ENCODE assay signal across 16 cellular contexts in genomic region chr4:7531640-7531994, GRCh38.
DNase-seq lines count a peak whose midpoint lies in the region; ATAC-seq, FAIRE-seq and TF ChIP-seq lines count a peak whose summit lies in the region.
"Had no signal": no experiment of that assay in that cellular context is flagged by ENCODE, and none has a peak within 500 bp of the region (broad histone marks: within the 10 kb centered on the region; RNA-seq: fewer than 3 reads in every experiment).

No MANE protein-coding gene starts in this region.

- in situ Hi-C loops in HepG2 (cut with HindIII; ENCODE audit: extremely low pct_ligation_motif_present, low pct_unique_long_range_greater_than_20kb) = no loop called here

- H3K79me2 ChIP-seq in H9 (ENCODE audit: insufficient read depth, low read length) (no peaks in the 10 kb centered on the region), HepG2 (ENCODE audit: insufficient read depth, low read length) (peaks cover 2% of the 10 kb centered on the region)

- TF ChIP-seq CTCF in H9 (conservative IDR thresholded peaks at IDR 0.05) (no peak), endodermal cell (conservative IDR thresholded peaks at IDR 0.05) (no peak), HepG2 (CRISPR knock-in tag; IDR thresholded peaks at IDR 0.05) (no peak), spleen (IDR thresholded peaks at IDR 0.05 in 8 of 11, conservative IDR thresholded peaks at IDR 0.05 in 3 of 11) (no peak), upper lobe of left lung (IDR thresholded peaks at IDR 0.05) (no peak)

- no peak; the same call in 1 of the 2 replicates for TF ChIP-seq RAD21 in HepG2 (CRISPR knock-in tag; IDR thresholded peaks at IDR 0.05)

- H3K4me1 Mint-ChIP-seq in H9 (peaks cover 35 to 46% of the 10 kb centered on the region in 2 experiments), endodermal cell (peaks cover 41% of the 10 kb centered on the region)
- H3K4me1 Mint-ChIP-seq in activated naive CD8-positive, alpha-beta T cell treated with anti-CD3 and anti-CD28 coated beads, Interleukin-2, amount 50 U/mL, for 24 hours = no peaks in the 10 kb centered on the region
- H3K4me1 Mint-ChIP-seq in activated T-cell treated with anti-CD3 and anti-CD28 coated beads, Interleukin-2, amount 50 U/mL, for 72 hours (ENCODE audit: low read depth) = no peaks in the 10 kb centered on the region
- H3K4me1 Mint-ChIP-seq: CD8-positive, alpha-beta memory T cell had no signal

- no peak overlapping the region for H2BK12ac ChIP-seq in H9 (ENCODE audit: insufficient read length, low read depth, low read length)

- H3K23me2 ChIP-seq in H9 (ENCODE audit: insufficient read length, low read depth, low read length, poor library complexity, severe bottlenecking) = no peaks in the 10 kb centered on the region

- no peaks in the 10 kb centered on the region for H3K79me1 ChIP-seq in H9 (ENCODE audit: insufficient read depth, low read depth, low read length, poor library complexity, severe bottlenecking)

- no peak for FAIRE-seq in HepG2 (lab: Jason Lieb, UNC)
- FAIRE-seq: A549, HTR-8/SVneo had no signal

- peak overlapping the region in 2 of 3 experiments; percentile 53 to 65; a peak in 1 of 7 replicates for H3K27ac Mint-ChIP-seq in H9
- H3K27ac Mint-ChIP-seq in endodermal cell = no peak overlapping the region
- H3K27ac Mint-ChIP-seq in activated naive CD8-positive, alpha-beta T cell treated with anti-CD3 and anti-CD28 coated beads, Interleukin-2, amount 50 U/mL, for 24 hours = no peak overlapping the region
- no peak overlapping the region for H3K27ac Mint-ChIP-seq in activated T-cell treated with anti-CD3 and anti-CD28 coated beads, Interleukin-2, amount 50 U/mL, for 72 hours
- H3K27ac Mint-ChIP-seq: CD8-positive, alpha-beta memory T cell; HFFc6 had no signal

- H3K9ac ChIP-seq in H9 (ENCODE audit: extremely low read depth, insufficient read length, low read length) (no peak overlapping the region), endodermal cell (ENCODE audit: extremely low read depth, low read length, poor library complexity, severe bottlenecking) (no peak overlapping the region), HepG2 (ENCODE audit: insufficient read depth, low read depth, low read length) (peak overlapping the region; percentile 65)

- H4K5ac ChIP-seq in H9 (ENCODE audit: insufficient read length, low read depth, low read length) = no peak overlapping the region

- TF ChIP-seq POLR2A in HepG2 (IDR thresholded peaks at IDR 0.05; ENCODE audit: insufficient read depth in 1 of 2, low read depth in 2 of 2, low read length in 2 of 2) = no peak
- no peak for TF ChIP-seq POLR2A in spleen (IDR thresholded peaks at IDR 0.05)
- TF ChIP-seq POLR2A in upper lobe of left lung (IDR thresholded peaks at IDR 0.05) = no peak

- DNase-seq in H9 = peak; percentile 62
- peak; percentile 87 for DNase-seq in endodermal cell
- no peak for DNase-seq in HepG2 (ENCODE audit: low spot score)
- DNase-seq in spleen = peak; percentile 66
- no peak for DNase-seq in upper lobe of left lung
- no peak for DNase-seq in activated naive CD8-positive, alpha-beta T cell treated with anti-CD3 and anti-CD28 coated beads, Interleukin-2, amount 50 U/mL, for 24 hours
- DNase-seq in posterior vena cava (ENCODE audit: low spot score) = no peak
- DNase-seq in activated T-cell treated with anti-CD3 and anti-CD28 coated beads, Interleukin-2, amount 50 U/mL, for 72 hours = no peak
- DNase-seq: Caco-2; CD8-positive, alpha-beta memory T cell; DND-41; GF-D8; HFFc6 had no signal

- H3K9me3 ChIP-seq in H9 (ENCODE audit: control insufficient read depth, low read depth, low read length) = no peaks in the 10 kb centered on the region
- H3K9me3 ChIP-seq in endodermal cell (ENCODE audit: control insufficient read depth, low read length) = no peaks in the 10 kb centered on the region
- H3K9me3 ChIP-seq in HepG2 (ENCODE audit: low read length) = no peaks in the 10 kb centered on the region
- peaks cover 0 to 8% (median 0%) of the 10 kb centered on the region in 8 donors for H3K9me3 ChIP-seq in spleen
- H3K9me3 ChIP-seq in upper lobe of left lung = peaks cover 0 to 4% (median 1%) of the 10 kb centered on the region in 4 donors
- H3K9me3 ChIP-seq: A549, Caco-2, HAP-1 had no signal

- H2BK15ac ChIP-seq in H9 (ENCODE audit: low read depth, low read length) = no peak overlapping the region

- H3K4me1 ChIP-seq in H9 (ENCODE audit: insufficient read depth, low read length) (peaks cover 4% of the 10 kb centered on the region; the same call in 1 of the 2 replicates), endodermal cell (ENCODE audit: control insufficient read depth, insufficient read depth, low read length) (peaks cover 6% of the 10 kb centered on the region), HepG2 (ENCODE audit: insufficient read depth, low read length) (peaks cover 45% of the 10 kb centered on the region), spleen (no peaks in the 10 kb centered on the region), upper lobe of left lung (no peaks in the 10 kb centered on the region)
- H3K4me1 ChIP-seq: A549, Caco-2, HAP-1 had no signal

- no peak overlapping the region for H3K56ac ChIP-seq in H9 (ENCODE audit: insufficient read length, low read depth, low read length)

- H2AFZ ChIP-seq in H9 (ENCODE audit: low read length) (no peak overlapping the region), HepG2 (ENCODE audit: low read length) (no peak overlapping the region)

- H4K8ac ChIP-seq in H9 (replicated peaks; ENCODE audit: insufficient read length, low read depth, low read length) = no peak overlapping the region

- no TSS peak for BruUV-seq in HepG2 (replicated peaks; lab: Mats Ljungman, UMichigan)

- POLR2A ChIA-PET in HepG2 (lab: Yijun Ruan, JAX) = interaction anchor here (0.6 to 2.8 kb wide), 9 partner anchors 8 to 428 kb away, joined by 3 to 21 read pairs (median 3); no protein-coding TSS in a partner anchor

- no peak overlapping the region for H2AK5ac ChIP-seq in H9 (ENCODE audit: insufficient read length, low read length)

- no peak overlapping the region for H3K23ac ChIP-seq in H9 (ENCODE audit: insufficient read length, low read depth, low read length)

- intact Hi-C loops in HepG2 (cut with micrococcal nuclease; ENCODE audit: unreplicated experiment) = loop anchor here (10.0 kb wide), 1 partner anchor 103 kb away; no protein-coding TSS in a partner anchor
- intact Hi-C loops in spleen (cut with DNase I; ENCODE audit: low total_unique reads) = no loop called here
- intact Hi-C loops in posterior vena cava (cut with DNase I) = no loop called here

- CTCF ChIA-PET in HepG2 (lab: Yijun Ruan, JAX; ENCODE audit: low intra/inter-chr PET ratio, low total read pairs) = no interaction called here

- H4K91ac ChIP-seq in H9 (ENCODE audit: insufficient read length, low read depth, low read length) = no peak overlapping the region

- H3T11ph ChIP-seq in H9 (ENCODE audit: low read length) = no peak overlapping the region

- ATAC-seq in HepG2 (peak; percentile 56), upper lobe of left lung (ENCODE audit: low FRiP score in 2 of 2) (no peak)
- no peak for ATAC-seq in activated naive CD8-positive, alpha-beta T cell treated with anti-CD3 and anti-CD28 coated beads, Interleukin-2, amount 50 U/mL, for 24 hours
- ATAC-seq in activated T-cell treated with anti-CD3 and anti-CD28 coated beads, Interleukin-2, amount 50 U/mL, for 72 hours (replicated peaks in 1 of 2) = no peak

- H3K27me3 Mint-ChIP-seq in H9 (ENCODE audit: low read depth) (peaks cover 3% of the 10 kb centered on the region), endodermal cell (ENCODE audit: insufficient read depth) (peaks cover 5% of the 10 kb centered on the region)
- peaks cover 3% of the 10 kb centered on the region for H3K27me3 Mint-ChIP-seq in activated naive CD8-positive, alpha-beta T cell treated with anti-CD3 and anti-CD28 coated beads, Interleukin-2, amount 50 U/mL, for 24 hours
- H3K27me3 Mint-ChIP-seq in activated T-cell treated with anti-CD3 and anti-CD28 coated beads, Interleukin-2, amount 50 U/mL, for 72 hours (ENCODE audit: low read depth) = no peaks in the 10 kb centered on the region

- no peak overlapping the region for H3K4me2 ChIP-seq in H9 (ENCODE audit: insufficient read depth, insufficient read length, low read length)
- peak overlapping the region; percentile 84 for H3K4me2 ChIP-seq in HepG2 (ENCODE audit: low read depth, low read length)
- H3K4me2 ChIP-seq: A549 had no signal

- H3K18ac ChIP-seq in H9 (ENCODE audit: insufficient read length, low read depth, low read length) = no peak overlapping the region

- H2BK20ac ChIP-seq in H9 (ENCODE audit: low read depth, low read length, poor library complexity, severe bottlenecking) = no peak overlapping the region

- peak overlapping the region; percentile 80 for H3K14ac ChIP-seq in H9 (ENCODE audit: insufficient read depth, low read length)

- H3K36me3 ChIP-seq in endodermal cell (ENCODE audit: control insufficient read depth, insufficient read depth, low read length) (no peaks in the 10 kb centered on the region), HepG2 (replicated peaks in 1 of 2; ENCODE audit: control insufficient read depth in 1 of 2, insufficient read depth in 2 of 2, low read length in 2 of 2) (no peaks in the 10 kb centered on the region), spleen (no peaks in the 10 kb centered on the region), upper lobe of left lung (no peaks in the 10 kb centered on the region)
- H3K36me3 ChIP-seq: HAP-1 had no signal

- H3K36me3 Mint-ChIP-seq in H9 (ENCODE audit: insufficient read depth in 1 of 3, low read depth in 3 of 3) (peaks cover 0 to 2% (median 0%) of the 10 kb centered on the region in 3 experiments; a peak in 2 of 7 replicates), endodermal cell (ENCODE audit: low read depth) (no peaks in the 10 kb centered on the region)
- H3K36me3 Mint-ChIP-seq in activated naive CD8-positive, alpha-beta T cell treated with anti-CD3 and anti-CD28 coated beads, Interleukin-2, amount 50 U/mL, for 24 hours (ENCODE audit: low read depth) = no peaks in the 10 kb centered on the region
- no peaks in the 10 kb centered on the region for H3K36me3 Mint-ChIP-seq in activated T-cell treated with anti-CD3 and anti-CD28 coated beads, Interleukin-2, amount 50 U/mL, for 72 hours (ENCODE audit: insufficient read depth in 2 of 2)
- H3K36me3 Mint-ChIP-seq: CD8-positive, alpha-beta memory T cell had no signal

- H4K20me1 ChIP-seq in H9 (ENCODE audit: control insufficient read depth, insufficient read depth, insufficient read length) = no peaks in the 10 kb centered on the region
- no peaks in the 10 kb centered on the region for H4K20me1 ChIP-seq in HepG2 (ENCODE audit: insufficient read depth, low read length)

- no peak for TF ChIP-seq EP300 in HepG2 (IDR thresholded peaks at IDR 0.05; ENCODE audit: low read depth in 2 of 2, low read length in 2 of 2)
- TF ChIP-seq EP300 in HepG2 (CRISPR knock-in tag; IDR thresholded peaks at IDR 0.05; ENCODE audit: borderline replicate concordance) = no peak
- TF ChIP-seq EP300 in upper lobe of left lung (IDR thresholded peaks at IDR 0.05) = no peak

- H3K27me3 ChIP-seq in H9 (ENCODE audit: insufficient read depth, low read length) (no peaks in the 10 kb centered on the region), endodermal cell (ENCODE audit: control insufficient read depth, insufficient read depth, low read length, poor library complexity, severe bottlenecking) (peaks cover 7% of the 10 kb centered on the region), HepG2 (ENCODE audit: control insufficient read depth in 1 of 2, insufficient read depth in 2 of 2, low read length in 2 of 2) (peaks cover 0 to 2% of the 10 kb centered on the region in 2 experiments; a peak in 2 of 5 replicates), spleen (replicated peaks in 1 of 7) (peaks cover 0 to 31% (median 0%) of the 10 kb centered on the region in 7 donors), upper lobe of left lung (no peaks in the 10 kb centered on the region)

- no peak overlapping the region for H3K27ac ChIP-seq in H9 (ENCODE audit: insufficient read length, low read depth, low read length)
- H3K27ac ChIP-seq in endodermal cell (ENCODE audit: low read depth, low read length) = no peak overlapping the region
- H3K27ac ChIP-seq in HepG2 (ENCODE audit: extremely low read length, insufficient read depth, low read length) = peak overlapping the region; percentile 39
- H3K27ac ChIP-seq in spleen = no peak overlapping the region
- H3K27ac ChIP-seq in upper lobe of left lung = no peak overlapping the region
- H3K27ac ChIP-seq: A549 had no signal

- no peak overlapping the region for H2BK120ac ChIP-seq in H9 (ENCODE audit: low read depth, low read length, poor library complexity, severe bottlenecking)

- no CpG with 5 or more reads among the region's 8 CpGs for WGBS in H9 (ENCODE audit: extremely low coverage, insufficient read length, low lambda C conversion rate)
- WGBS in endodermal cell (ENCODE audit: insufficient coverage in 1 of 2, insufficient read length in 1 of 2), 2 experiments = 73 to 76% methylated on average over 6 to 8 of the region's 8 CpGs
- 0% methylated on average over 2 of the region's 8 CpGs for WGBS in HepG2 (ENCODE audit: low lambda C conversion rate)
- 58 to 77% (median 72%) methylated on average over 7 to 8 of the region's 8 CpGs for WGBS in spleen, 5 donors
- WGBS in upper lobe of left lung, 2 donors = 74 to 88% methylated on average over 6 to 8 of the region's 8 CpGs

- peaks cover 3 to 7% of the 10 kb centered on the region in 2 experiments; a peak in 4 of 5 replicates for H3K9me3 Mint-ChIP-seq in H9
- H3K9me3 Mint-ChIP-seq in endodermal cell = peaks cover 4% of the 10 kb centered on the region
- no peaks in the 10 kb centered on the region for H3K9me3 Mint-ChIP-seq in activated naive CD8-positive, alpha-beta T cell treated with anti-CD3 and anti-CD28 coated beads, Interleukin-2, amount 50 U/mL, for 24 hours
- H3K9me3 Mint-ChIP-seq in activated T-cell treated with anti-CD3 and anti-CD28 coated beads, Interleukin-2, amount 50 U/mL, for 72 hours = no peaks in the 10 kb centered on the region

- no peak overlapping the region for H2BK5ac ChIP-seq in H9 (ENCODE audit: insufficient read length, low read length)

- H3K4ac ChIP-seq in H9 (ENCODE audit: low read depth, low read length) = no peak overlapping the region

- H3K4me3 Mint-ChIP-seq in H9 (peak overlapping the region in 1 of 2 experiments; percentile 16; a peak in 2 of 5 replicates), endodermal cell (no peak overlapping the region)
- H3K4me3 Mint-ChIP-seq in activated naive CD8-positive, alpha-beta T cell treated with anti-CD3 and anti-CD28 coated beads, Interleukin-2, amount 50 U/mL, for 24 hours = no peak overlapping the region
- H3K4me3 Mint-ChIP-seq in activated T-cell treated with anti-CD3 and anti-CD28 coated beads, Interleukin-2, amount 50 U/mL, for 72 hours = no peak overlapping the region
- H3K4me3 Mint-ChIP-seq: CD8-positive, alpha-beta memory T cell; HFFc6 had no signal

- H3K4me3 ChIP-seq in endodermal cell (ENCODE audit: low read length) = no peak overlapping the region
- peak overlapping the region; percentile 3 to 75 (median 52); a peak in 5 of 6 replicates for H3K4me3 ChIP-seq in HepG2 (replicated peaks in 1 of 3; ENCODE audit: insufficient read depth in 1 of 3, low read depth in 2 of 3, low read length in 3 of 3)
- H3K4me3 ChIP-seq in spleen = no peak overlapping the region
- no peak overlapping the region for H3K4me3 ChIP-seq in upper lobe of left lung
- H3K4me3 ChIP-seq: A549, HAP-1 had no signal

Comparison
In these comparisons a context has a peak if more than half of its experiments do, and no peak if none do; other contexts are left out.
1. DNase-seq: peak in H9 (single experiment), endodermal cell (single experiment) and spleen (single experiment); none in HepG2 (single experiment), upper lobe of left lung (0 of 2), activated naive CD8-positive, alpha-beta T cell treated with anti-CD3 and anti-CD28 coated beads, Interleukin-2, amount 50 U/mL, for 24 hours (single experiment), posterior vena cava (single experiment) and activated T-cell treated with anti-CD3 and anti-CD28 coated beads, Interleukin-2, amount 50 U/mL, for 72 hours (0 of 2).
2. H3K27ac Mint-ChIP-seq: peak in H9 (2 of 3); none in endodermal cell (single experiment), activated naive CD8-positive, alpha-beta T cell treated with anti-CD3 and anti-CD28 coated beads, Interleukin-2, amount 50 U/mL, for 24 hours (single experiment) and activated T-cell treated with anti-CD3 and anti-CD28 coated beads, Interleukin-2, amount 50 U/mL, for 72 hours (single experiment).
3. H3K4me3 ChIP-seq: peak in HepG2 (3 of 3); none in endodermal cell (single experiment), spleen (0 of 8) and upper lobe of left lung (0 of 4).